Comparison of ENCODE assay signal across 11 cellular contexts in genomic region chr17:65058151-65058550, GRCh38. TPM values are rescaled to one million over a fixed set of nuclear protein-coding genes. Genes with fewer than 3 reads are reported as not detected.
DNase-seq lines count a peak whose midpoint lies in the region; ATAC-seq and TF ChIP-seq lines count a peak whose summit lies in the region.
"Had no signal": no experiment of that assay in that cellular context is flagged by ENCODE, and none has a peak within 500 bp of the region (broad histone marks: within the 10 kb centered on the region; RNA-seq: fewer than 3 reads in every experiment).

No MANE protein-coding gene starts in this region.

- TF ChIP-seq POLR2A in gastroesophageal sphincter (IDR thresholded peaks at IDR 0.05) (no peak), ovary (IDR thresholded peaks at IDR 0.05) (no peak)

- H3K36me3 Mint-ChIP-seq in Calu3 (ENCODE audit: insufficient read depth, unreplicated experiment), result peaks cover 25% of the 10 kb centered on the region
- H3K36me3 Mint-ChIP-seq in WTC11, result peaks cover 5% of the 10 kb centered on the region; the same call in 1 of the 2 replicates

- H3K27me3 ChIP-seq in gastroesophageal sphincter, result no peaks in the 10 kb centered on the region
- H3K27me3 ChIP-seq in psoas muscle (ENCODE audit: insufficient read depth in 3 of 3, low read length in 2 of 3), result no peaks in the 10 kb centered on the region
- no peaks in the 10 kb centered on the region for H3K27me3 ChIP-seq in ovary

- H3K36me3 ChIP-seq in gastroesophageal sphincter (peaks cover 0 to 3% of the 10 kb centered on the region in 2 donors), psoas muscle (ENCODE audit: insufficient read depth in 1 of 2, low read depth in 1 of 2) (peaks cover 0 to 6% of the 10 kb centered on the region in 2 donors), ovary (no peaks in the 10 kb centered on the region)

- peak overlapping the region; percentile 83 for H3K27ac Mint-ChIP-seq in Calu3 (ENCODE audit: unreplicated experiment)
- H3K27ac Mint-ChIP-seq in WTC11, result peak overlapping the region; percentile 52

- in situ Hi-C loops in GM13977 (cut with MboI; ENCODE audit: low pct_unique_long_range_greater_than_20kb, low sequenced_read_pairs, unreplicated experiment), result no loop called here

- BruUV-seq in Calu3 (replicated peaks; lab: Mats Ljungman, UMichigan), result no TSS peak

- H3K9me3 ChIP-seq in gastroesophageal sphincter (no peaks in the 10 kb centered on the region), psoas muscle (no peaks in the 10 kb centered on the region), ovary (no peaks in the 10 kb centered on the region)

- WGBS in gastroesophageal sphincter (ENCODE audit: low coverage in 1 of 2), 2 donors, result 74 to 83% methylated on average over 1 to 7 of the region's 7 CpGs
- WGBS in psoas muscle, 3 donors, result 51 to 56% (median 55%) methylated on average over 7 of the region's 7 CpGs
- WGBS in ovary, 3 donors, result 73 to 85% (median 79%) methylated on average over 7 of the region's 7 CpGs

- TF ChIP-seq EP300 in gastroesophageal sphincter (IDR thresholded peaks at IDR 0.05) (no peak), ovary (IDR thresholded peaks at IDR 0.05) (no peak)

- H3K4me3 Mint-ChIP-seq in Calu3 (ENCODE audit: low read depth, unreplicated experiment), result no peak overlapping the region
- H3K4me3 Mint-ChIP-seq in WTC11, result 0 out of 2 replicates have a peak overlapping the region, but pooled peaks have one; percentile 76

- CTCF ChIA-PET in Calu3 (lab: Charles Lee) (no interaction called here), WTC11 (lab: Charles Lee) (interaction anchor here (2.0 kb wide), 1 partner anchor 42 kb away, joined by 11 read pairs; no protein-coding TSS in a partner anchor)

- ATAC-seq in WTC11 (no peak; the same call in 1 of the 2 replicates), gastroesophageal sphincter (no peak), psoas muscle (no peak), HG03095 (IDR thresholded peaks at IDR 0.05; ENCODE audit: unreplicated experiment) (no peak)

- H3K4me1 ChIP-seq in gastroesophageal sphincter (peaks cover 0 to 62% (median 18%) of the 10 kb centered on the region in 3 donors), psoas muscle (peaks cover 24% of the 10 kb centered on the region), ovary (ENCODE audit: insufficient read depth) (peaks cover 2% of the 10 kb centered on the region)

- H3K4me3 ChIP-seq in gastroesophageal sphincter (no peak overlapping the region), psoas muscle (no peak overlapping the region), ovary (no peak overlapping the region)

- H3K9me3 Mint-ChIP-seq in Calu3 (ENCODE audit: low read depth, unreplicated experiment) (no peaks in the 10 kb centered on the region), WTC11 (no peaks in the 10 kb centered on the region)

- H3K27ac ChIP-seq in gastroesophageal sphincter (peak overlapping the region in 3 of 4 donors; percentile 98 to 100 (median 99)), psoas muscle (peak overlapping the region; percentile 99), ovary (no peak overlapping the region)

- no peak for DNase-seq in Calu3
- DNase-seq in WTC11 (ENCODE audit: low spot score), result no peak
- DNase-seq in psoas muscle, result no peak
- DNase-seq in GM13977 (ENCODE audit: low spot score), result no peak
- no peak for DNase-seq in ovary
- no peak for DNase-seq in SKM-1 (lab: John Stamatoyannopoulos, UW; ENCODE audit: unreplicated experiment)
- DNase-seq: hippocampal formation, Kasumi-1, NCI-H774 had no signal

- no peaks in the 10 kb centered on the region for H3K27me3 Mint-ChIP-seq in Calu3 (ENCODE audit: unreplicated experiment)
- H3K27me3 Mint-ChIP-seq in WTC11 (ENCODE audit: low read depth), result no peaks in the 10 kb centered on the region

- intact Hi-C loops in Calu3 (cut with micrococcal nuclease; ENCODE audit: unreplicated experiment) (no loop called here), psoas muscle (cut with DNase I) (loop anchor here (2.0 to 5.0 kb wide), 4 partner anchors 43 to 96 kb away; no protein-coding TSS in a partner anchor), ovary (cut with DNase I) (loop anchor here in 3 of 4 donors (5.0 to 10.0 kb wide), 3 partner anchors 44 to 81 kb away; no protein-coding TSS in a partner anchor)

- POLR2A ChIA-PET in WTC11 (lab: Charles Lee), result no interaction called here

- TF ChIP-seq CTCF in Calu3 (IDR thresholded peaks at IDR 0.05; ENCODE audit: unreplicated experiment) (no peak), WTC11 (IDR thresholded peaks at IDR 0.05) (no peak), gastroesophageal sphincter (IDR thresholded peaks at IDR 0.05) (no peak), psoas muscle (IDR thresholded peaks at IDR 0.05) (no peak), GM13977 (IDR thresholded peaks at IDR 0.05; ENCODE audit: extremely low read depth, insufficient read depth, missing control alignments) (no peak), ovary (IDR thresholded peaks at IDR 0.05) (no peak)

- H3K4me1 Mint-ChIP-seq in Calu3 (ENCODE audit: low read depth, unreplicated experiment) (peaks cover 17% of the 10 kb centered on the region), WTC11 (peaks cover 59% of the 10 kb centered on the region)

TF ChIP-seq in WTC11, 78 proteins besides CTCF, POLR2A, EP300 and RAD21 (continues in another document):
- TF ChIP-seq CREB1 (CRISPR knock-in tag; IDR thresholded peaks at IDR 0.05), result no peak
- TF ChIP-seq ZNF396 (CRISPR knock-in tag; IDR thresholded peaks at IDR 0.05; ENCODE audit: borderline replicate concordance), result no peak
- TF ChIP-seq, protein P1, sequence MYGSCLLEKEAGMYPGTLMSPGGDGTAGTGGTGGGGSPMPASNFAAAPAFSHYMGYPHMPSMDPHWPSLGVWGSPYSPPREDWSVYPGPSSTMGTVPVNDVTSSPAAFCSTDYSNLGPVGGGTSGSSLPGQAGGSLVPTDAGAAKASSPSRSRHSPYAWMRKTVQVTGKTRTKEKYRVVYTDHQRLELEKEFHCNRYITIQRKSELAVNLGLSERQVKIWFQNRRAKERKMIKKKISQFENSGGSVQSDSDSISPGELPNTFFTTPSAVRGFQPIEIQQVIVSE (CRISPR knock-in tag; IDR thresholded peaks at IDR 0.05; ENCODE audit: borderline replicate concordance), result no peak
- no peak for TF ChIP-seq RELA (CRISPR knock-in tag; IDR thresholded peaks at IDR 0.05; ENCODE audit: borderline replicate concordance)
- no peak for TF ChIP-seq ZNF512 (CRISPR knock-in tag; IDR thresholded peaks at IDR 0.05; ENCODE audit: borderline replicate concordance)
- TF ChIP-seq SP1 (CRISPR knock-in tag; conservative IDR thresholded peaks at IDR 0.05), result no peak
- TF ChIP-seq NFE2L1 (CRISPR knock-in tag; IDR thresholded peaks at IDR 0.05), result no peak
- no peak for TF ChIP-seq FOXP1 (CRISPR knock-in tag; IDR thresholded peaks at IDR 0.05; ENCODE audit: borderline replicate concordance)
- no peak for TF ChIP-seq ZBTB21 (CRISPR knock-in tag; IDR thresholded peaks at IDR 0.05; ENCODE audit: borderline replicate concordance)
- TF ChIP-seq, protein P2, sequence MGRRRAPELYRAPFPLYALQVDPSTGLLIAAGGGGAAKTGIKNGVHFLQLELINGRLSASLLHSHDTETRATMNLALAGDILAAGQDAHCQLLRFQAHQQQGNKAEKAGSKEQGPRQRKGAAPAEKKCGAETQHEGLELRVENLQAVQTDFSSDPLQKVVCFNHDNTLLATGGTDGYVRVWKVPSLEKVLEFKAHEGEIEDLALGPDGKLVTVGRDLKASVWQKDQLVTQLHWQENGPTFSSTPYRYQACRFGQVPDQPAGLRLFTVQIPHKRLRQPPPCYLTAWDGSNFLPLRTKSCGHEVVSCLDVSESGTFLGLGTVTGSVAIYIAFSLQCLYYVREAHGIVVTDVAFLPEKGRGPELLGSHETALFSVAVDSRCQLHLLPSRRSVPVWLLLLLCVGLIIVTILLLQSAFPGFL (CRISPR knock-in tag; IDR thresholded peaks at IDR 0.05; ENCODE audit: borderline replicate concordance), result no peak
- no peak for TF ChIP-seq NR3C1 (CRISPR knock-in tag; conservative IDR thresholded peaks at IDR 0.05; ENCODE audit: low read depth)
- no peak for TF ChIP-seq MYBL2 (CRISPR knock-in tag; IDR thresholded peaks at IDR 0.05)
- TF ChIP-seq NFYB (CRISPR knock-in tag; conservative IDR thresholded peaks at IDR 0.05; ENCODE audit: low read depth), result no peak
- TF ChIP-seq MXD4 (CRISPR knock-in tag; IDR thresholded peaks at IDR 0.05; ENCODE audit: borderline replicate concordance), result no peak
- no peak for TF ChIP-seq FOXK1 (CRISPR knock-in tag; IDR thresholded peaks at IDR 0.05)

RNA-seq across cellular contexts. Expression of gene GNA13, which starts 1.6 kb away (rescaled TPM):
- total RNA-seq in Calu3 (2022) (15.7 and 18.2 TPM in 2 replicates), WTC11 (2021) (48.7 to 51.4 TPM (median 48.8 TPM) in 3 replicates), gastroesophageal sphincter (100 to 1,000 TPM in 1 of 4 donors, 10 to 100 TPM in 3; 60.5 to 103 (median 92.5) TPM), psoas muscle (10 to 100 TPM; 34.2 to 85.5 (median 50.4) TPM), ovary (10 to 100 TPM; 39.9 to 48.8 (median 45.7) TPM)
- polyA plus RNA-seq in psoas muscle (10 to 100 TPM; 32.7 to 67.2 (median 38.1) TPM), ovary (10 to 100 TPM; 20.9 to 30.1 TPM)

Comparison
In these comparisons a context has a peak if more than half of its experiments do, and no peak if none do; other contexts are left out.
1. H3K27ac ChIP-seq: peak in gastroesophageal sphincter (3 of 4) and psoas muscle (single experiment); none in ovary (0 of 2).